In the genomic region with DNA sequence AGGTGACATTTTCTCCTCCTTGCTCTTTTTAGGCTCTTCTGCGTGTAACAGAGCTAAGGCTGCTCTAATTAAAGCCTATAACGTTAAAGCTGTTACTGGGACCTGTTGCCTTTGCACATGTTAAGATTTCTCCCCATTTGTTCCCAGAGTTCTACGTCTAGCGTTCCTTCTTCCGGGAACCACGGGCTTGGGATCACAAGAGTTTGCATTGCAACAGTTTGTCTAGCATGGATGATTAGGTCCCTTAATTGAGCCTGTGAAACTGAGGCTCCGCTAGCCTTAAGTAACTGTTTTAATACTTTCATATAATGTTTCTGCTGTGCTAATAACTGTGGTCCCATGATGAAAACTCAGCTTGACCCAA, we compare ENCODE assay signal across 1 cellular context.
TF ChIP-seq lines count a peak whose summit lies in the region.

No MANE protein-coding gene starts in this region.

TF ChIP-seq in H1, 55 proteins besides CTCF, POLR2A, EP300 and RAD21:
- TF ChIP-seq, protein P1, sequence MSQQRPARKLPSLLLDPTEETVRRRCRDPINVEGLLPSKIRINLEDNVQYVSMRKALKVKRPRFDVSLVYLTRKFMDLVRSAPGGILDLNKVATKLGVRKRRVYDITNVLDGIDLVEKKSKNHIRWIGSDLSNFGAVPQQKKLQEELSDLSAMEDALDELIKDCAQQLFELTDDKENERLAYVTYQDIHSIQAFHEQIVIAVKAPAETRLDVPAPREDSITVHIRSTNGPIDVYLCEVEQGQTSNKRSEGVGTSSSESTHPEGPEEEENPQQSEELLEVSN (IDR thresholded peaks at IDR 0.05) = no peak
- TF ChIP-seq CEBPB (IDR thresholded peaks at IDR 0.05; ENCODE audit: low read depth, low read length) (no peak), SP1 (IDR thresholded peaks at IDR 0.05; ENCODE audit: low read depth, low read length) (no peak), SIRT6 (IDR thresholded peaks at IDR 0.05; ENCODE audit: low read length) (no peak), SUZ12 (IDR thresholded peaks at IDR 0.05; ENCODE audit: low read length) (no peak), KDM4A (IDR thresholded peaks at IDR 0.05; ENCODE audit: low read depth, low read length, severe bottlenecking) (no peak), USF2 (IDR thresholded peaks at IDR 0.05; ENCODE audit: low read length) (no peak), JUND (IDR thresholded peaks at IDR 0.05; ENCODE audit: low read length) (no peak), POU5F1 (IDR thresholded peaks at IDR 0.05; ENCODE audit: low read depth, low read length) (no peak), EGR1 (IDR thresholded peaks at IDR 0.05; ENCODE audit: borderline replicate concordance, low read depth, low read length) (no peak), YY1 (IDR thresholded peaks at IDR 0.05; ENCODE audit: low read depth, low read length) (no peak), FOSL1 (IDR thresholded peaks at IDR 0.05; ENCODE audit: insufficient read depth, low read depth, low read length) (no peak), TBP (IDR thresholded peaks at IDR 0.05; ENCODE audit: low read depth, low read length) (no peak)
- TF ChIP-seq, protein P2, sequence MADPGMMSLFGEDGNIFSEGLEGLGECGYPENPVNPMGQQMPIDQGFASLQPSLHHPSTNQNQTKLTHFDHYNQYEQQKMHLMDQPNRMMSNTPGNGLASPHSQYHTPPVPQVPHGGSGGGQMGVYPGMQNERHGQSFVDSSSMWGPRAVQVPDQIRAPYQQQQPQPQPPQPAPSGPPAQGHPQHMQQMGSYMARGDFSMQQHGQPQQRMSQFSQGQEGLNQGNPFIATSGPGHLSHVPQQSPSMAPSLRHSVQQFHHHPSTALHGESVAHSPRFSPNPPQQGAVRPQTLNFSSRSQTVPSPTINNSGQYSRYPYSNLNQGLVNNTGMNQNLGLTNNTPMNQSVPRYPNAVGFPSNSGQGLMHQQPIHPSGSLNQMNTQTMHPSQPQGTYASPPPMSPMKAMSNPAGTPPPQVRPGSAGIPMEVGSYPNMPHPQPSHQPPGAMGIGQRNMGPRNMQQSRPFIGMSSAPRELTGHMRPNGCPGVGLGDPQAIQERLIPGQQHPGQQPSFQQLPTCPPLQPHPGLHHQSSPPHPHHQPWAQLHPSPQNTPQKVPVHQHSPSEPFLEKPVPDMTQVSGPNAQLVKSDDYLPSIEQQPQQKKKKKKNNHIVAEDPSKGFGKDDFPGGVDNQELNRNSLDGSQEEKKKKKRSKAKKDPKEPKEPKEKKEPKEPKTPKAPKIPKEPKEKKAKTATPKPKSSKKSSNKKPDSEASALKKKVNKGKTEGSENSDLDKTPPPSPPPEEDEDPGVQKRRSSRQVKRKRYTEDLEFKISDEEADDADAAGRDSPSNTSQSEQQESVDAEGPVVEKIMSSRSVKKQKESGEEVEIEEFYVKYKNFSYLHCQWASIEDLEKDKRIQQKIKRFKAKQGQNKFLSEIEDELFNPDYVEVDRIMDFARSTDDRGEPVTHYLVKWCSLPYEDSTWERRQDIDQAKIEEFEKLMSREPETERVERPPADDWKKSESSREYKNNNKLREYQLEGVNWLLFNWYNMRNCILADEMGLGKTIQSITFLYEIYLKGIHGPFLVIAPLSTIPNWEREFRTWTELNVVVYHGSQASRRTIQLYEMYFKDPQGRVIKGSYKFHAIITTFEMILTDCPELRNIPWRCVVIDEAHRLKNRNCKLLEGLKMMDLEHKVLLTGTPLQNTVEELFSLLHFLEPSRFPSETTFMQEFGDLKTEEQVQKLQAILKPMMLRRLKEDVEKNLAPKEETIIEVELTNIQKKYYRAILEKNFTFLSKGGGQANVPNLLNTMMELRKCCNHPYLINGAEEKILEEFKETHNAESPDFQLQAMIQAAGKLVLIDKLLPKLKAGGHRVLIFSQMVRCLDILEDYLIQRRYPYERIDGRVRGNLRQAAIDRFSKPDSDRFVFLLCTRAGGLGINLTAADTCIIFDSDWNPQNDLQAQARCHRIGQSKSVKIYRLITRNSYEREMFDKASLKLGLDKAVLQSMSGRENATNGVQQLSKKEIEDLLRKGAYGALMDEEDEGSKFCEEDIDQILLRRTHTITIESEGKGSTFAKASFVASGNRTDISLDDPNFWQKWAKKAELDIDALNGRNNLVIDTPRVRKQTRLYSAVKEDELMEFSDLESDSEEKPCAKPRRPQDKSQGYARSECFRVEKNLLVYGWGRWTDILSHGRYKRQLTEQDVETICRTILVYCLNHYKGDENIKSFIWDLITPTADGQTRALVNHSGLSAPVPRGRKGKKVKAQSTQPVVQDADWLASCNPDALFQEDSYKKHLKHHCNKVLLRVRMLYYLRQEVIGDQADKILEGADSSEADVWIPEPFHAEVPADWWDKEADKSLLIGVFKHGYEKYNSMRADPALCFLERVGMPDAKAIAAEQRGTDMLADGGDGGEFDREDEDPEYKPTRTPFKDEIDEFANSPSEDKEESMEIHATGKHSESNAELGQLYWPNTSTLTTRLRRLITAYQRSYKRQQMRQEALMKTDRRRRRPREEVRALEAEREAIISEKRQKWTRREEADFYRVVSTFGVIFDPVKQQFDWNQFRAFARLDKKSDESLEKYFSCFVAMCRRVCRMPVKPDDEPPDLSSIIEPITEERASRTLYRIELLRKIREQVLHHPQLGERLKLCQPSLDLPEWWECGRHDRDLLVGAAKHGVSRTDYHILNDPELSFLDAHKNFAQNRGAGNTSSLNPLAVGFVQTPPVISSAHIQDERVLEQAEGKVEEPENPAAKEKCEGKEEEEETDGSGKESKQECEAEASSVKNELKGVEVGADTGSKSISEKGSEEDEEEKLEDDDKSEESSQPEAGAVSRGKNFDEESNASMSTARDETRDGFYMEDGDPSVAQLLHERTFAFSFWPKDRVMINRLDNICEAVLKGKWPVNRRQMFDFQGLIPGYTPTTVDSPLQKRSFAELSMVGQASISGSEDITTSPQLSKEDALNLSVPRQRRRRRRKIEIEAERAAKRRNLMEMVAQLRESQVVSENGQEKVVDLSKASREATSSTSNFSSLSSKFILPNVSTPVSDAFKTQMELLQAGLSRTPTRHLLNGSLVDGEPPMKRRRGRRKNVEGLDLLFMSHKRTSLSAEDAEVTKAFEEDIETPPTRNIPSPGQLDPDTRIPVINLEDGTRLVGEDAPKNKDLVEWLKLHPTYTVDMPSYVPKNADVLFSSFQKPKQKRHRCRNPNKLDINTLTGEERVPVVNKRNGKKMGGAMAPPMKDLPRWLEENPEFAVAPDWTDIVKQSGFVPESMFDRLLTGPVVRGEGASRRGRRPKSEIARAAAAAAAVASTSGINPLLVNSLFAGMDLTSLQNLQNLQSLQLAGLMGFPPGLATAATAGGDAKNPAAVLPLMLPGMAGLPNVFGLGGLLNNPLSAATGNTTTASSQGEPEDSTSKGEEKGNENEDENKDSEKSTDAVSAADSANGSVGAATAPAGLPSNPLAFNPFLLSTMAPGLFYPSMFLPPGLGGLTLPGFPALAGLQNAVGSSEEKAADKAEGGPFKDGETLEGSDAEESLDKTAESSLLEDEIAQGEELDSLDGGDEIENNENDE (IDR thresholded peaks at IDR 0.05; ENCODE audit: insufficient replicate concordance, low read length) = no peak
